Comparison of ENCODE assay signal across 12 cellular contexts in genomic region chr2:105737980-105738657, GRCh38. TPM values are rescaled to one million over a fixed set of nuclear protein-coding genes. Genes with fewer than 3 reads are reported as not detected.
DNase-seq lines count a peak whose midpoint lies in the region; ATAC-seq and TF ChIP-seq lines count a peak whose summit lies in the region.
"Had no signal": no experiment of that assay in that cellular context is flagged by ENCODE, and none has a peak within 500 bp of the region (broad histone marks: within the 10 kb centered on the region; RNA-seq: fewer than 3 reads in every experiment).

No MANE protein-coding gene starts in this region.

- H3K27ac ChIP-seq in CD8-positive, alpha-beta T cell (ENCODE audit: low read depth, low read length), result peak overlapping the region; percentile 63
- H3K27ac ChIP-seq in KOPT-K1 (ENCODE audit: low read depth, low read length, poor library complexity, severe bottlenecking), result peak overlapping the region; percentile 63

- no peaks in the 10 kb centered on the region for H3K9me3 ChIP-seq in CD8-positive, alpha-beta T cell (ENCODE audit: low read length)
- no peaks in the 10 kb centered on the region for H3K9me3 ChIP-seq in KOPT-K1 (ENCODE audit: insufficient read depth, low read length, poor library complexity, severe bottlenecking)

- H3K27ac Mint-ChIP-seq in CD8-positive, alpha-beta T cell, result peak overlapping the region; percentile 95
- peak overlapping the region; percentile 95 for H3K27ac Mint-ChIP-seq in activated T-helper 1 cell treated with anti-CD3 and anti-CD28 coated beads, Interleukin-12 subunit alpha, Interleukin-12 subunit beta, Interleukin-2, Interleukin-4 antibody, amounts not matched to agents 30 ng/mL and 10 ng/mL and 1 ng/mL, durations not matched to agents 14 hours and 24 hours and 36 hours
- H3K27ac Mint-ChIP-seq in memory B cell, result peak overlapping the region; percentile 2

- peak; percentile 85 for ATAC-seq in CD8-positive, alpha-beta T cell
- ATAC-seq in memory B cell (ENCODE audit: low read depth) (no peak), GM21619 (IDR thresholded peaks at IDR 0.05; ENCODE audit: unreplicated experiment) (no peak)
- ATAC-seq: sciatic nerve had no signal

- no peaks in the 10 kb centered on the region for H3K27me3 Mint-ChIP-seq in CD8-positive, alpha-beta T cell (ENCODE audit: low read depth)
- peaks cover 2% of the 10 kb centered on the region for H3K27me3 Mint-ChIP-seq in activated T-helper 1 cell treated with anti-CD3 and anti-CD28 coated beads, Interleukin-12 subunit alpha, Interleukin-12 subunit beta, Interleukin-2, Interleukin-4 antibody, amounts not matched to agents 30 ng/mL and 10 ng/mL and 1 ng/mL, durations not matched to agents 14 hours and 24 hours and 36 hours (ENCODE audit: insufficient read depth)
- peaks cover 6% of the 10 kb centered on the region for H3K27me3 Mint-ChIP-seq in memory B cell

- DNase-seq in CD8-positive, alpha-beta T cell, result peak in 1 of 7 experiments; percentile 51
- DNase-seq in activated T-helper 1 cell treated with anti-CD3 and anti-CD28 coated beads, Interleukin-12 subunit alpha, Interleukin-12 subunit beta, Interleukin-2, Interleukin-4 antibody, amounts not matched to agents 30 ng/mL and 10 ng/mL and 1 ng/mL, durations not matched to agents 14 hours and 24 hours and 36 hours (ENCODE audit: low spot score), result no peak
- DNase-seq in memory B cell (ENCODE audit: low spot score in 2 of 2), result no peak
- DNase-seq in activated gamma-delta T cell (lab: John Stamatoyannopoulos, UW), result no peak
- DNase-seq in dermis blood vessel endothelial cell, result no peak
- DNase-seq: IMR-90; NCI-H1417 treated with DMSO at 0.1 percent for 48 hours; NCI-H345; stimulated activated naive CD4-positive, alpha-beta T cell treated with Interleukin-2 at 50 U/mL for 16 hours had no signal

- POLR2A ChIA-PET in CD8-positive, alpha-beta T cell (lab: Charles Lee), result interaction anchor here (0.7 to 1.6 kb wide), 11 partner anchors 9 to 357 kb away, joined by 3 to 8 read pairs (median 5); no protein-coding TSS in a partner anchor

- no peaks in the 10 kb centered on the region for H3K36me3 ChIP-seq in CD8-positive, alpha-beta T cell (ENCODE audit: insufficient read depth, low read length)
- H3K36me3 ChIP-seq in KOPT-K1 (ENCODE audit: insufficient read depth, low read length), result no peaks in the 10 kb centered on the region

- peaks cover 85% of the 10 kb centered on the region for H3K4me1 Mint-ChIP-seq in CD8-positive, alpha-beta T cell (ENCODE audit: low read depth)
- peaks cover 74% of the 10 kb centered on the region for H3K4me1 Mint-ChIP-seq in activated T-helper 1 cell treated with anti-CD3 and anti-CD28 coated beads, Interleukin-12 subunit alpha, Interleukin-12 subunit beta, Interleukin-2, Interleukin-4 antibody, amounts not matched to agents 30 ng/mL and 10 ng/mL and 1 ng/mL, durations not matched to agents 14 hours and 24 hours and 36 hours (ENCODE audit: low read depth)
- peaks cover 18% of the 10 kb centered on the region for H3K4me1 Mint-ChIP-seq in memory B cell

- peaks cover 56% of the 10 kb centered on the region for H3K4me1 ChIP-seq in CD8-positive, alpha-beta T cell (ENCODE audit: insufficient read depth, low read length)

- intact Hi-C loops in CD8-positive, alpha-beta T cell (cut with DNase I, micrococcal nuclease), result loop anchor here (2.0 kb wide), 3 partner anchors 17 to 359 kb away; no protein-coding TSS in a partner anchor
- intact Hi-C loops in activated T-helper 1 cell treated with anti-CD3 and anti-CD28 coated beads, Interleukin-12 subunit alpha, Interleukin-12 subunit beta, Interleukin-2, Interleukin-4 antibody, amounts not matched to agents 30 ng/mL and 10 ng/mL and 1 ng/mL, durations not matched to agents 14 hours and 24 hours and 36 hours (cut with micrococcal nuclease), result loop anchor here (1.0 to 5.0 kb wide), 3 partner anchors 8 to 56 kb away; no protein-coding TSS in a partner anchor

- no peaks in the 10 kb centered on the region for H3K36me3 Mint-ChIP-seq in CD8-positive, alpha-beta T cell
- peaks cover 8% of the 10 kb centered on the region for H3K36me3 Mint-ChIP-seq in activated T-helper 1 cell treated with anti-CD3 and anti-CD28 coated beads, Interleukin-12 subunit alpha, Interleukin-12 subunit beta, Interleukin-2, Interleukin-4 antibody, amounts not matched to agents 30 ng/mL and 10 ng/mL and 1 ng/mL, durations not matched to agents 14 hours and 24 hours and 36 hours (ENCODE audit: low read depth)
- no peaks in the 10 kb centered on the region for H3K36me3 Mint-ChIP-seq in memory B cell

- peak overlapping the region; percentile 74 for H3K4me3 Mint-ChIP-seq in CD8-positive, alpha-beta T cell
- H3K4me3 Mint-ChIP-seq in activated T-helper 1 cell treated with anti-CD3 and anti-CD28 coated beads, Interleukin-12 subunit alpha, Interleukin-12 subunit beta, Interleukin-2, Interleukin-4 antibody, amounts not matched to agents 30 ng/mL and 10 ng/mL and 1 ng/mL, durations not matched to agents 14 hours and 24 hours and 36 hours, result peak overlapping the region; percentile 68
- H3K4me3 Mint-ChIP-seq in memory B cell, result no peak overlapping the region

- CTCF ChIA-PET in CD8-positive, alpha-beta T cell (lab: Charles Lee), result interaction anchor here (0.7 to 1.0 kb wide), 4 partner anchors 9 to 161 kb away, joined by 3 to 4 read pairs (median 3); no protein-coding TSS in a partner anchor

- no peaks in the 10 kb centered on the region for H3K27me3 ChIP-seq in CD8-positive, alpha-beta T cell (ENCODE audit: insufficient read depth, low read length)

- H3K9me3 Mint-ChIP-seq in CD8-positive, alpha-beta T cell, result no peaks in the 10 kb centered on the region
- peaks cover 10% of the 10 kb centered on the region for H3K9me3 Mint-ChIP-seq in activated T-helper 1 cell treated with anti-CD3 and anti-CD28 coated beads, Interleukin-12 subunit alpha, Interleukin-12 subunit beta, Interleukin-2, Interleukin-4 antibody, amounts not matched to agents 30 ng/mL and 10 ng/mL and 1 ng/mL, durations not matched to agents 14 hours and 24 hours and 36 hours
- no peaks in the 10 kb centered on the region for H3K9me3 Mint-ChIP-seq in memory B cell

- no peak for TF ChIP-seq CTCF in CD8-positive, alpha-beta T cell (IDR thresholded peaks at IDR 0.05)

- peak overlapping the region; percentile 36 for H3K4me3 ChIP-seq in CD8-positive, alpha-beta T cell (ENCODE audit: low read depth, low read length)

RNA-seq across cellular contexts. Expression of gene NCK2, which starts 6.6 kb away (rescaled TPM):
- 10 to 100 TPM; 59.0 to 60.3 TPM for total RNA-seq in CD8-positive, alpha-beta T cell
- total RNA-seq in activated T-helper 1 cell treated with anti-CD3 and anti-CD28 coated beads, Interleukin-12 subunit alpha, Interleukin-12 subunit beta, Interleukin-2, Interleukin-4 antibody, amounts not matched to agents 30 ng/mL and 10 ng/mL and 1 ng/mL, durations not matched to agents 14 hours and 24 hours and 36 hours, result 79.9 and 86.8 TPM in 2 replicates
- total RNA-seq in dermis blood vessel endothelial cell, result 51.1 and 51.6 TPM in 2 replicates

Comparison
In these comparisons a context has a peak if more than half of its experiments do, and no peak if none do; other contexts are left out.
1. H3K27ac Mint-ChIP-seq: peak in every context shown above with its lines; median percentile 95 in CD8-positive, alpha-beta T cell; 95 in activated T-helper 1 cell treated with anti-CD3 and anti-CD28 coated beads, Interleukin-12 subunit alpha, Interleukin-12 subunit beta, Interleukin-2, Interleukin-4 antibody, amounts not matched to agents 30 ng/mL and 10 ng/mL and 1 ng/mL, durations not matched to agents 14 hours and 24 hours and 36 hours; 2 in memory B cell.